In the genomic region with DNA sequence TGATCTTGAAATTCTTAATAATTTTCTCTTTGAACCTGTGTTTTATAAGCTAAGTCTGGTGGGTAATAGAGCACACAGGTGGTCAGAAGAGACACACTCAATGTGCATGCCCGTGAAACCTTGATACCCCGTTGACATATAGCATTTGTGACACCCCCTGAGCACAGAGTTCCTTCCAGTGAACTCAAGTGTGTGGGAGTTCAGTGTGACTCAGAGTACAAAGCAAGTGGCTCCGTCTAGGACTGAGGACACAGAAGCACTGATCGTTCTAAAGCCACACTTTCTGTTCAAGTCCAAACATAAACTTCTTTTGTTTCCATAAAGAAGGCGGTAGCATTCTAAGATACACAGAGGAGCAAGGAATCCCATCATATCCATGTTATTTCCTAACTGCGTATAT, we compare ENCODE assay signal across 29 cellular contexts.
DNase-seq lines count a peak whose midpoint lies in the region; ATAC-seq, FAIRE-seq and TF ChIP-seq lines count a peak whose summit lies in the region.
"Had no signal": no experiment of that assay in that cellular context is flagged by ENCODE, and none has a peak within 500 bp of the region (broad histone marks: within the 10 kb centered on the region; RNA-seq: fewer than 3 reads in every experiment).

No MANE protein-coding gene starts in this region.

- no peaks in the 10 kb centered on the region for H4K20me1 ChIP-seq in OCI-LY3 (ENCODE audit: insufficient read depth, low read length)
- H4K20me1 ChIP-seq in neural progenitor cell (ENCODE audit: low read depth) = no peaks in the 10 kb centered on the region

- no peaks in the 10 kb centered on the region for H3K36me3 Mint-ChIP-seq in neural progenitor cell
- H3K36me3 Mint-ChIP-seq: mesothelial cell of epicardium; naive thymus-derived CD4-positive, alpha-beta T cell had no signal

- FAIRE-seq in D721Med (lab: Jason Lieb, UNC) = no peak
- no peak for FAIRE-seq in frontal cortex (lab: Jason Lieb, UNC)
- FAIRE-seq: GM18507 had no signal

- no peak for TF ChIP-seq CTCF in OCI-LY3 (IDR thresholded peaks at IDR 0.05; ENCODE audit: low read depth, low read length)
- no peak for TF ChIP-seq CTCF in epithelial cell of proximal tubule (conservative IDR thresholded peaks at IDR 0.05; ENCODE audit: low read depth, low read length)
- TF ChIP-seq CTCF in neural progenitor cell (IDR thresholded peaks at IDR 0.05) = no peak
- TF ChIP-seq CTCF in D721Med (IDR thresholded peaks at IDR 0.05; ENCODE audit: insufficient read depth, missing control alignments) = no peak

- H3K9me3 ChIP-seq in OCI-LY3 (ENCODE audit: insufficient read depth, low read length) = no peaks in the 10 kb centered on the region
- no peaks in the 10 kb centered on the region for H3K9me3 ChIP-seq in neural progenitor cell (ENCODE audit: low read depth)
- H3K9me3 ChIP-seq: gastrocnemius medialis, SJCRH30, tibial nerve had no signal

- H3K27me3 ChIP-seq in OCI-LY3 (ENCODE audit: low read depth, low read length) = no peaks in the 10 kb centered on the region
- no peaks in the 10 kb centered on the region for H3K27me3 ChIP-seq in neural progenitor cell
- H3K27me3 ChIP-seq: gastrocnemius medialis, hepatocyte, SJCRH30, tibial nerve had no signal

- H3K9ac ChIP-seq in OCI-LY3 (ENCODE audit: low read length) (no peak overlapping the region), neural progenitor cell (no peak overlapping the region)

- H3K27me3 Mint-ChIP-seq in neural progenitor cell (ENCODE audit: insufficient read depth, low read depth) = peaks cover 4% of the 10 kb centered on the region
- H3K27me3 Mint-ChIP-seq: activated B cell treated with CpG ODN at 0.5 μM for 24 hours; naive thymus-derived CD4-positive, alpha-beta T cell had no signal

- ATAC-seq in GM19463 (IDR thresholded peaks at IDR 0.05; ENCODE audit: unreplicated experiment) = no peak
- ATAC-seq in HG03280 (IDR thresholded peaks at IDR 0.05; ENCODE audit: unreplicated experiment) = no peak
- ATAC-seq: activated T-cell treated with anti-CD3 and anti-CD28 coated beads, Interleukin-2, amount 50 U/mL, for 72 hours; gastrocnemius medialis; left colon; naive thymus-derived CD4-positive, alpha-beta T cell; Panc1 had no signal

- no peaks in the 10 kb centered on the region for H3K9me3 Mint-ChIP-seq in neural progenitor cell
- H3K9me3 Mint-ChIP-seq: activated B cell treated with CpG ODN at 0.5 μM for 24 hours; activated naive CD4-positive, alpha-beta T cell treated with anti-CD3 and anti-CD28 coated beads for 36 hours; mesothelial cell of epicardium had no signal

- peak; percentile 35 for DNase-seq in DMS79 treated with DMSO at 0.1 percent for 48 hours (lab: John Stamatoyannopoulos, UW)
- no peak for DNase-seq in epithelial cell of proximal tubule (ENCODE audit: low read depth)
- DNase-seq in neural progenitor cell (ENCODE audit: low spot score) = no peak
- DNase-seq in D721Med (ENCODE audit: insufficient read length, low spot score) = no peak
- no peak for DNase-seq in frontal cortex (ENCODE audit: low spot score in 2 of 2)
- DNase-seq: activated B cell treated with CpG ODN at 0.5 μM for 24 hours; activated CD4-positive, alpha-beta T cell treated with anti-CD3 and anti-CD28 coated beads, Interleukin-2, amount 50 U/mL, for 1 hour; activated naive CD4-positive, alpha-beta T cell treated with anti-CD3 and anti-CD28 coated beads for 36 hours; activated T-cell treated with anti-CD3 and anti-CD28 coated beads, Interleukin-2, amount 50 U/mL, for 72 hours; gastrocnemius medialis; Karpas-422; left colon; MV-4-11; naive thymus-derived CD4-positive, alpha-beta T cell; NCI-H1694; NCI-H2171; NCI-H524; NK-92 treated with Interleukin-12 subunit alpha and Interleukin-12 subunit beta, amount 100 ng/mL, for 24 hours; SJCRH30; stimulated activated CD4-positive, alpha-beta T cell treated with anti-CD3 and anti-CD28 coated beads, Interleukin-2, amount 100 ng/mL, for 48 hours had no signal

- no peak overlapping the region for H3K4me3 Mint-ChIP-seq in neural progenitor cell
- H3K4me3 Mint-ChIP-seq: activated B cell treated with CpG ODN at 0.5 μM for 24 hours; activated naive CD4-positive, alpha-beta T cell treated with anti-CD3 and anti-CD28 coated beads for 36 hours; activated T-cell treated with anti-CD3 and anti-CD28 coated beads, Interleukin-2, amount 50 U/mL, for 72 hours; mesothelial cell of epicardium; naive thymus-derived CD4-positive, alpha-beta T cell had no signal

- no peak overlapping the region for H3K27ac ChIP-seq in OCI-LY3 (ENCODE audit: low read length)
- no peak overlapping the region for H3K27ac ChIP-seq in neural progenitor cell
- H3K27ac ChIP-seq: gastrocnemius medialis, hepatocyte, HL-60, SJCRH30, tibial nerve had no signal

- no peak overlapping the region for H3K4me3 ChIP-seq in OCI-LY3 (ENCODE audit: low read length)
- H3K4me3 ChIP-seq in epithelial cell of proximal tubule (ENCODE audit: low read depth, low read length) = peak overlapping the region; percentile 14
- H3K4me3 ChIP-seq in neural progenitor cell = no peak overlapping the region
- H3K4me3 ChIP-seq: gastrocnemius medialis, hepatocyte, SJCRH30, tibial nerve had no signal

- H3K36me3 ChIP-seq in OCI-LY3 (replicated peaks; ENCODE audit: low read depth, low read length) (no peaks in the 10 kb centered on the region), neural progenitor cell (no peaks in the 10 kb centered on the region)
- H3K36me3 ChIP-seq: gastrocnemius medialis, tibial nerve had no signal

- H3K4me1 ChIP-seq in OCI-LY3 (ENCODE audit: low read length) (no peaks in the 10 kb centered on the region), neural progenitor cell (no peaks in the 10 kb centered on the region)
- H3K4me1 ChIP-seq: gastrocnemius medialis, tibial nerve had no signal

- H3K27ac Mint-ChIP-seq in neural progenitor cell = peak overlapping the region; percentile 40
- H3K27ac Mint-ChIP-seq: activated B cell treated with CpG ODN at 0.5 μM for 24 hours; activated naive CD4-positive, alpha-beta T cell treated with anti-CD3 and anti-CD28 coated beads for 36 hours; activated T-cell treated with anti-CD3 and anti-CD28 coated beads, Interleukin-2, amount 50 U/mL, for 72 hours; mesothelial cell of epicardium; naive thymus-derived CD4-positive, alpha-beta T cell had no signal

- peaks cover 3% of the 10 kb centered on the region for H3K4me1 Mint-ChIP-seq in neural progenitor cell
- H3K4me1 Mint-ChIP-seq: activated B cell treated with CpG ODN at 0.5 μM for 24 hours; mesothelial cell of epicardium; naive thymus-derived CD4-positive, alpha-beta T cell had no signal

- 0 out of 2 replicates have a peak overlapping the region, but pooled peaks have one; percentile 15 for H2AFZ ChIP-seq in OCI-LY3 (ENCODE audit: low read depth, low read length)
- no peak overlapping the region for H2AFZ ChIP-seq in neural progenitor cell (replicated peaks)
- H2AFZ ChIP-seq: hepatocyte had no signal

- H3K4me2 ChIP-seq in OCI-LY3 (ENCODE audit: low read length) (no peak overlapping the region), neural progenitor cell (no peak overlapping the region)
- H3K4me2 ChIP-seq: hepatocyte had no signal

- H3K79me2 ChIP-seq in OCI-LY3 (ENCODE audit: low read length) = no peaks in the 10 kb centered on the region
- no peaks in the 10 kb centered on the region for H3K79me2 ChIP-seq in neural progenitor cell (ENCODE audit: low read depth)
- H3K79me2 ChIP-seq: hepatocyte had no signal

- H3F3A ChIP-seq in neural progenitor cell (ENCODE audit: low read depth) = no peaks in the 10 kb centered on the region
